In genomic region chr7:99789441-99790070, GRCh38 we compare ENCODE assay signal across 20 cellular contexts. TPM values are rescaled to one million over a fixed set of nuclear protein-coding genes. Genes with fewer than 3 reads are reported as not detected.
DNase-seq lines count a peak whose midpoint lies in the region; ATAC-seq and TF ChIP-seq lines count a peak whose summit lies in the region.
"Had no signal": no experiment of that assay in that cellular context is flagged by ENCODE, and none has a peak within 500 bp of the region (broad histone marks: within the 10 kb centered on the region; RNA-seq: fewer than 3 reads in every experiment).

No MANE protein-coding gene starts in this region.

- no peak for TF ChIP-seq CTCF in type B pancreatic cell (conservative IDR thresholded peaks at IDR 0.05)

- peaks cover 2 to 5% of the 10 kb centered on the region in 2 donors for H3K36me3 Mint-ChIP-seq in activated T-cell treated with anti-CD3 and anti-CD28 coated beads, Interleukin-2, amount 50 U/mL, for 72 hours (ENCODE audit: insufficient read depth in 2 of 2)
- H3K36me3 Mint-ChIP-seq in type B pancreatic cell = no peaks in the 10 kb centered on the region
- H3K36me3 Mint-ChIP-seq: T-cell had no signal

- H3K4me1 Mint-ChIP-seq in activated T-cell treated with anti-CD3 and anti-CD28 coated beads, Interleukin-2, amount 50 U/mL, for 72 hours (ENCODE audit: low read depth) = peaks cover 51% of the 10 kb centered on the region
- no peaks in the 10 kb centered on the region for H3K4me1 Mint-ChIP-seq in type B pancreatic cell (ENCODE audit: unreplicated experiment)

- peak; percentile 31 for DNase-seq in AG08395 (ENCODE audit: low spot score)
- peak; percentile 18 for DNase-seq in EH (ENCODE audit: low read depth)
- peak; percentile 19 to 22 for DNase-seq in activated T-cell treated with anti-CD3 and anti-CD28 coated beads, Interleukin-2, amount 50 U/mL, for 72 hours
- peak; percentile 73 for DNase-seq in kidney tubule cell (ENCODE audit: low spot score)
- DNase-seq in NCI-H748 treated with DMSO at 0.1 percent for 48 hours (lab: John Stamatoyannopoulos, UW) = no peak
- no peak for DNase-seq in type B pancreatic cell (ENCODE audit: extremely low spot score, unreplicated experiment)
- DNase-seq: activated gamma-delta T cell treated with Interleukin-2 at 50 U/mL for 16 hours, COR-L47, foreskin melanocyte, Karpas-422, NCI-H69, SHP77, sigmoid colon, T-cell had no signal

- peaks cover 2 to 4% of the 10 kb centered on the region in 2 donors for H3K9me3 Mint-ChIP-seq in activated T-cell treated with anti-CD3 and anti-CD28 coated beads, Interleukin-2, amount 50 U/mL, for 72 hours
- H3K9me3 Mint-ChIP-seq in type B pancreatic cell = no peaks in the 10 kb centered on the region
- H3K9me3 Mint-ChIP-seq: T-cell had no signal

- no peak overlapping the region for H3K4me3 Mint-ChIP-seq in activated T-cell treated with anti-CD3 and anti-CD28 coated beads, Interleukin-2, amount 50 U/mL, for 72 hours
- H3K4me3 Mint-ChIP-seq in type B pancreatic cell = no peak overlapping the region
- H3K4me3 Mint-ChIP-seq: T-cell had no signal

- H3K27me3 Mint-ChIP-seq in activated T-cell treated with anti-CD3 and anti-CD28 coated beads, Interleukin-2, amount 50 U/mL, for 72 hours (ENCODE audit: low read depth) = peaks cover 5% of the 10 kb centered on the region
- H3K27me3 Mint-ChIP-seq in type B pancreatic cell = peaks cover 16% of the 10 kb centered on the region

- ATAC-seq in activated T-cell treated with anti-CD3 and anti-CD28 coated beads, Interleukin-2, amount 50 U/mL, for 72 hours (replicated peaks in 1 of 2) = peak; percentile 62 to 74
- ATAC-seq in HG02970 (IDR thresholded peaks at IDR 0.05; ENCODE audit: low FRiP score, unreplicated experiment) = no peak
- ATAC-seq: left lobe of liver, T-cell had no signal

- peak overlapping the region; percentile 13 for H3K27ac Mint-ChIP-seq in activated T-cell treated with anti-CD3 and anti-CD28 coated beads, Interleukin-2, amount 50 U/mL, for 72 hours
- H3K27ac Mint-ChIP-seq in type B pancreatic cell = no peak overlapping the region
- H3K27ac Mint-ChIP-seq: T-cell had no signal

RNA-seq across cellular contexts. Expression of gene CYP3A4, which starts 5.6 kb away (rescaled TPM):
- not detected for total RNA-seq in activated T-cell treated with anti-CD3 and anti-CD28 coated beads, Interleukin-2, amount 50 U/mL, for 72 hours
- total RNA-seq in type B pancreatic cell (ENCODE audit: low replicate concordance) = 4.2 and 10.0 TPM in 2 replicates
- total RNA-seq: sigmoid colon, vagina had no signal

RNA-seq across cellular contexts. Expression of gene CYP3A43, which starts 38.3 kb away (rescaled TPM):
- under 1 TPM; 0.17 to 0.32 TPM for total RNA-seq in activated T-cell treated with anti-CD3 and anti-CD28 coated beads, Interleukin-2, amount 50 U/mL, for 72 hours
- total RNA-seq in type B pancreatic cell (ENCODE audit: low replicate concordance) = not detected in 2 replicates
- total RNA-seq: mucosa of gallbladder, omental fat pad, subcutaneous adipose tissue, vagina had no signal

RNA-seq across cellular contexts. Expression of gene CYP3A7, which starts 54.6 kb away (rescaled TPM):
- total RNA-seq in activated T-cell treated with anti-CD3 and anti-CD28 coated beads, Interleukin-2, amount 50 U/mL, for 72 hours = not detected
- 0.46 and 2.3 TPM in 2 replicates for total RNA-seq in type B pancreatic cell (ENCODE audit: low replicate concordance)
- total RNA-seq: subcutaneous adipose tissue, T-cell, vagina had no signal

Comparison
In these comparisons a context has a peak if more than half of its experiments do, and no peak if none do; other contexts are left out.
1. DNase-seq: peak in AG08395 (single experiment), EH (single experiment), activated T-cell treated with anti-CD3 and anti-CD28 coated beads, Interleukin-2, amount 50 U/mL, for 72 hours (2 of 2) and kidney tubule cell (single experiment); none in NCI-H748 treated with DMSO at 0.1 percent for 48 hours (single experiment) and type B pancreatic cell (single experiment).